In genomic region chr7:43782768-43783555, GRCh38 we compare ENCODE assay signal across 12 cellular contexts.
"Had no signal": no experiment of that assay in that cellular context is flagged by ENCODE, and none has a peak within 500 bp of the region (broad histone marks: within the 10 kb centered on the region; RNA-seq: fewer than 3 reads in every experiment).

No MANE protein-coding gene starts in this region.

- H3K4me1 ChIP-seq: thyroid gland had no signal

- H3K9me3 ChIP-seq: gastroesophageal sphincter, mucosa of descending colon, thyroid gland had no signal

- H3K27ac ChIP-seq: epithelial cell of prostate, hepatocyte, thyroid gland had no signal

- H3K36me3 ChIP-seq: thyroid gland had no signal

- H3K27me3 Mint-ChIP-seq: effector memory CD8-positive, alpha-beta T cell; naive thymus-derived CD8-positive, alpha-beta T cell had no signal

- H3K27me3 ChIP-seq: gastroesophageal sphincter, hepatocyte, thyroid gland had no signal

- DNase-seq: activated CD4-positive, alpha-beta T cell treated with anti-CD3 and anti-CD28 coated beads, Interleukin-2, amount 50 U/mL, for 48 hours; activated CD4-positive, CD25-positive, alpha-beta regulatory T cell treated with anti-CD3 and anti-CD28 coated beads, Interleukin-2, amount 50 U/mL, for 72 hours; activated naive CD4-positive, alpha-beta T cell treated with Interleukin-2 at 50 U/mL for 16 hours; caudate nucleus; effector memory CD8-positive, alpha-beta T cell; naive thymus-derived CD8-positive, alpha-beta T cell; thyroid gland had no signal

- H3K9me3 Mint-ChIP-seq: effector memory CD8-positive, alpha-beta T cell had no signal

- ATAC-seq: effector memory CD8-positive, alpha-beta T cell; naive thymus-derived CD8-positive, alpha-beta T cell had no signal

- H3K4me2 ChIP-seq: hepatocyte had no signal

- H3K4me3 Mint-ChIP-seq: effector memory CD8-positive, alpha-beta T cell had no signal

- H3K79me2 ChIP-seq: hepatocyte had no signal

- H2AFZ ChIP-seq: hepatocyte had no signal

- H3K4me3 ChIP-seq: gastroesophageal sphincter, hepatocyte, mucosa of descending colon, skin epidermis, thyroid gland had no signal
